8 cellular contexts compared by ENCODE assay signal in genomic region chr20:19828233-19828632, GRCh38.
A peak's percentile ranks its signal among the peaks of the same experiment; 100 is the strongest.
DNase-seq lines count a peak whose midpoint lies in the region; ATAC-seq and TF ChIP-seq lines count a peak whose summit lies in the region.

No MANE protein-coding gene starts in this region.

- H3K4me3 ChIP-seq in OCI-LY3 (ENCODE audit: low read length) (peak overlapping the region; percentile 22; the same call in 1 of the 2 replicates), epithelial cell of esophagus (ENCODE audit: low read length) (no peak overlapping the region), mesendoderm (ENCODE audit: low read length) (no peak overlapping the region)

- CTCF ChIA-PET in CD4-positive, alpha-beta T cell (lab: Charles Lee), result no interaction called here

- no peak overlapping the region for H2BK15ac ChIP-seq in mesendoderm (replicated peaks; ENCODE audit: low read depth)

- H4K5ac ChIP-seq in mesendoderm (ENCODE audit: low read length), result no peak overlapping the region

- H3K36me3 ChIP-seq in OCI-LY3 (replicated peaks; ENCODE audit: low read depth, low read length) (no peaks in the 10 kb centered on the region), mesendoderm (ENCODE audit: control insufficient read depth, insufficient read depth, low read length) (no peaks in the 10 kb centered on the region)

- no peak overlapping the region for H3K18ac ChIP-seq in mesendoderm (ENCODE audit: low read length)

- H3K4me1 Mint-ChIP-seq in CD4-positive, alpha-beta T cell (ENCODE audit: low read depth), result peaks cover 15% of the 10 kb centered on the region

- no peak for TF ChIP-seq CTCF in CD4-positive, alpha-beta T cell (IDR thresholded peaks at IDR 0.05)
- TF ChIP-seq CTCF in OCI-LY3 (IDR thresholded peaks at IDR 0.05; ENCODE audit: low read depth, low read length), result peak; percentile 43
- peak; percentile 67 for TF ChIP-seq CTCF in epithelial cell of esophagus (IDR thresholded peaks at IDR 0.05; ENCODE audit: insufficient read depth, low read depth, low read length, missing control alignments)

- intact Hi-C loops in CD4-positive, alpha-beta T cell (cut with DNase I, micrococcal nuclease), result no loop called here

- H3K4me3 Mint-ChIP-seq in CD4-positive, alpha-beta T cell, result no peak overlapping the region

- no peaks in the 10 kb centered on the region for H3K9me3 Mint-ChIP-seq in CD4-positive, alpha-beta T cell

- H3K4me1 ChIP-seq in OCI-LY3 (ENCODE audit: low read length), result peaks cover 15% of the 10 kb centered on the region
- H3K4me1 ChIP-seq in mesendoderm (ENCODE audit: control insufficient read depth, low read depth, low read length), result no peaks in the 10 kb centered on the region

- WGBS in mesendoderm (ENCODE audit: extremely low coverage, insufficient coverage, low lambda C conversion rate), result no CpG with 5 or more reads among the region's 4 CpGs

- no peak overlapping the region for H3K4ac ChIP-seq in mesendoderm (ENCODE audit: low read depth, low read length)

- peak; percentile 44 for ATAC-seq in CD4-positive, alpha-beta T cell (ENCODE audit: poor library complexity)
- peak; percentile 96 for ATAC-seq in GM18868 (IDR thresholded peaks at IDR 0.05; ENCODE audit: unreplicated experiment)
- peak; percentile 93 for ATAC-seq in HG03066 (IDR thresholded peaks at IDR 0.05; ENCODE audit: low read depth, unreplicated experiment)

- H4K8ac ChIP-seq in mesendoderm (ENCODE audit: low read depth, low read length), result no peak overlapping the region

- peak overlapping the region; percentile 42 for H3K27ac Mint-ChIP-seq in CD4-positive, alpha-beta T cell

- no peak overlapping the region for H2BK5ac ChIP-seq in mesendoderm (ENCODE audit: low read length)

- H2BK120ac ChIP-seq in mesendoderm (ENCODE audit: low read depth, low read length), result no peak overlapping the region

- H3K79me2 ChIP-seq in OCI-LY3 (ENCODE audit: low read length) (no peaks in the 10 kb centered on the region), mesendoderm (ENCODE audit: control insufficient read depth, insufficient read depth, low read length) (no peaks in the 10 kb centered on the region)

- no peak for DNase-seq in CD4-positive, alpha-beta T cell
- DNase-seq in epithelial cell of esophagus (ENCODE audit: low read depth), result peak; percentile 66
- peak; percentile 36 for DNase-seq in stimulated activated CD4-positive, alpha-beta T cell treated with anti-CD3 and anti-CD28 coated beads, Interleukin-1b, Interleukin-23, amount 100 ng/mL, for 48 hours
- DNase-seq in mesendoderm, result no peak
- DNase-seq in NCI-H2196 (lab: John Stamatoyannopoulos, UW; ENCODE audit: unreplicated experiment), result no peak

- H4K20me1 ChIP-seq in OCI-LY3 (ENCODE audit: insufficient read depth, low read length), result no peaks in the 10 kb centered on the region

- no peak overlapping the region for H2AFZ ChIP-seq in OCI-LY3 (ENCODE audit: low read depth, low read length)

- peaks cover 14% of the 10 kb centered on the region for H3K27me3 Mint-ChIP-seq in CD4-positive, alpha-beta T cell

- peak overlapping the region; percentile 57 for H3K4me2 ChIP-seq in OCI-LY3 (ENCODE audit: low read length)
- H3K4me2 ChIP-seq in mesendoderm (ENCODE audit: low read length), result no peak overlapping the region

- H3K23ac ChIP-seq in mesendoderm (ENCODE audit: low read length), result no peak overlapping the region

- no peaks in the 10 kb centered on the region for H3K36me3 Mint-ChIP-seq in CD4-positive, alpha-beta T cell (ENCODE audit: low read depth)

- POLR2A ChIA-PET in CD4-positive, alpha-beta T cell (lab: Charles Lee), result interaction anchor here (1.0 kb wide), 1 partner anchor 12 kb away, joined by 4 read pairs; no protein-coding TSS in a partner anchor

- H3K9ac ChIP-seq in OCI-LY3 (ENCODE audit: low read length), result no peak overlapping the region
- H3K9ac ChIP-seq in mesendoderm (ENCODE audit: low read length), result no peak overlapping the region

- H2AK5ac ChIP-seq in mesendoderm (ENCODE audit: low read length), result no peak overlapping the region

- H3K79me1 ChIP-seq in mesendoderm (ENCODE audit: low read length), result no peaks in the 10 kb centered on the region

- H3K27me3 ChIP-seq in CD4-positive, alpha-beta T cell (ENCODE audit: control insufficient read depth, insufficient read depth, low read length), result no peaks in the 10 kb centered on the region
- H3K27me3 ChIP-seq in OCI-LY3 (ENCODE audit: low read depth, low read length) (no peaks in the 10 kb centered on the region), mesendoderm (ENCODE audit: insufficient read depth, low read length, poor library complexity) (no peaks in the 10 kb centered on the region)

- H3K27ac ChIP-seq in CD4-positive, alpha-beta T cell (ENCODE audit: low read depth, low read length), result no peak overlapping the region
- H3K27ac ChIP-seq in OCI-LY3 (ENCODE audit: low read length) (no peak overlapping the region), mesendoderm (ENCODE audit: low read depth, low read length) (no peak overlapping the region)

- H3K9me3 ChIP-seq in CD4-positive, alpha-beta T cell (ENCODE audit: control insufficient read depth, low read length), result no peaks in the 10 kb centered on the region
- H3K9me3 ChIP-seq in OCI-LY3 (ENCODE audit: insufficient read depth, low read length), result no peaks in the 10 kb centered on the region

- no peak overlapping the region for H3K56ac ChIP-seq in mesendoderm (ENCODE audit: low read length)

Comparison
In these comparisons a context has a peak if more than half of its experiments do, and no peak if none do; other contexts are left out.
1. ATAC-seq: peak in every context shown above with its lines; median percentile 96 in GM18868; 93 in HG03066; 44 in CD4-positive, alpha-beta T cell.
2. DNase-seq: peak in epithelial cell of esophagus (single experiment) and stimulated activated CD4-positive, alpha-beta T cell treated with anti-CD3 and anti-CD28 coated beads, Interleukin-1b, Interleukin-23, amount 100 ng/mL, for 48 hours (single experiment); none in CD4-positive, alpha-beta T cell (0 of 10), mesendoderm (single experiment) and NCI-H2196 (single experiment).